ENCODE assay signal across 13 cellular contexts in genomic region chr14:96851694-96852381, GRCh38. TPM values are rescaled to one million over a fixed set of nuclear protein-coding genes. Genes with fewer than 3 reads are reported as not detected.
DNase-seq lines count a peak whose midpoint lies in the region; ATAC-seq and TF ChIP-seq lines count a peak whose summit lies in the region.
"Had no signal": no experiment of that assay in that cellular context is flagged by ENCODE, and none has a peak within 500 bp of the region (broad histone marks: within the 10 kb centered on the region; RNA-seq: fewer than 3 reads in every experiment).

No MANE protein-coding gene starts in this region.

- no peak overlapping the region for H3K4me3 Mint-ChIP-seq in stimulated activated naive CD8-positive, alpha-beta T cell treated with anti-CD3 and anti-CD28 coated beads, Interleukin-15, amount 100 ng/mL, for 72 hours
- peak overlapping the region; percentile 23 for H3K4me3 Mint-ChIP-seq in stimulated activated naive CD8-positive, alpha-beta T cell treated with anti-CD3 and anti-CD28 coated beads, Interleukin-15, Interleukin-2, amounts not matched to agents 100 ng/mL and 50 ng/mL, for 24 hours
- H3K4me3 Mint-ChIP-seq: GM23338 had no signal

- H3K4me2 ChIP-seq in PC-3 (ENCODE audit: low read length), result no peak overlapping the region
- H3K4me2 ChIP-seq: GM23338 had no signal

- POLR2A ChIA-PET in PC-3 (lab: Charles Lee; ENCODE audit: unreplicated experiment), result no interaction called here

- peaks cover 13% of the 10 kb centered on the region for H3K4me1 ChIP-seq in PC-3 (ENCODE audit: insufficient read depth, low read length)

- TF ChIP-seq CTCF in PC-3 (conservative IDR thresholded peaks at IDR 0.05; ENCODE audit: low read depth, low read length) (no peak), epithelial cell of esophagus (IDR thresholded peaks at IDR 0.05; ENCODE audit: insufficient read depth, low read depth, low read length, missing control alignments) (no peak), WERI-Rb-1 (IDR thresholded peaks at IDR 0.05; ENCODE audit: low read depth, low read length) (no peak)

- CTCF ChIA-PET in PC-3 (lab: Charles Lee), result no interaction called here

- H3K4me1 Mint-ChIP-seq in stimulated activated naive CD8-positive, alpha-beta T cell treated with anti-CD3 and anti-CD28 coated beads, Interleukin-15, amount 100 ng/mL, for 72 hours, result peaks cover 15% of the 10 kb centered on the region
- H3K4me1 Mint-ChIP-seq in stimulated activated naive CD8-positive, alpha-beta T cell treated with anti-CD3 and anti-CD28 coated beads, Interleukin-15, Interleukin-2, amounts not matched to agents 100 ng/mL and 50 ng/mL, for 24 hours (ENCODE audit: low read depth), result peaks cover 24% of the 10 kb centered on the region
- H3K4me1 Mint-ChIP-seq: GM23338 had no signal

- H3K27me3 Mint-ChIP-seq in stimulated activated naive CD8-positive, alpha-beta T cell treated with anti-CD3 and anti-CD28 coated beads, Interleukin-15, amount 100 ng/mL, for 72 hours, result no peaks in the 10 kb centered on the region
- no peaks in the 10 kb centered on the region for H3K27me3 Mint-ChIP-seq in stimulated activated naive CD8-positive, alpha-beta T cell treated with anti-CD3 and anti-CD28 coated beads, Interleukin-15, Interleukin-2, amounts not matched to agents 100 ng/mL and 50 ng/mL, for 24 hours

- BruUV-seq in PC-3 (replicated peaks; lab: Mats Ljungman, UMichigan), result no TSS peak

- H3K9me3 ChIP-seq in PC-3 (ENCODE audit: low read length) (no peaks in the 10 kb centered on the region), WERI-Rb-1 (ENCODE audit: severe bottlenecking) (no peaks in the 10 kb centered on the region)

- no peaks in the 10 kb centered on the region for H3K9me3 Mint-ChIP-seq in stimulated activated naive CD8-positive, alpha-beta T cell treated with anti-CD3 and anti-CD28 coated beads, Interleukin-15, amount 100 ng/mL, for 72 hours
- H3K9me3 Mint-ChIP-seq in stimulated activated naive CD8-positive, alpha-beta T cell treated with anti-CD3 and anti-CD28 coated beads, Interleukin-15, Interleukin-2, amounts not matched to agents 100 ng/mL and 50 ng/mL, for 24 hours, result no peaks in the 10 kb centered on the region
- H3K9me3 Mint-ChIP-seq: GM23338 had no signal

- no peak overlapping the region for H3K27ac Mint-ChIP-seq in stimulated activated naive CD8-positive, alpha-beta T cell treated with anti-CD3 and anti-CD28 coated beads, Interleukin-15, amount 100 ng/mL, for 72 hours
- peak overlapping the region; percentile 82 for H3K27ac Mint-ChIP-seq in stimulated activated naive CD8-positive, alpha-beta T cell treated with anti-CD3 and anti-CD28 coated beads, Interleukin-15, Interleukin-2, amounts not matched to agents 100 ng/mL and 50 ng/mL, for 24 hours
- H3K27ac Mint-ChIP-seq: GM23338 had no signal

- no peaks in the 10 kb centered on the region for H3K27me3 ChIP-seq in PC-3 (ENCODE audit: low read length)
- H3K27me3 ChIP-seq in WERI-Rb-1 (ENCODE audit: insufficient read depth, low read depth, severe bottlenecking), result no peaks in the 10 kb centered on the region

- no peak overlapping the region for H3K27ac ChIP-seq in PC-3 (ENCODE audit: low read length)
- no peak overlapping the region for H3K27ac ChIP-seq in WERI-Rb-1

- H4K20me1 ChIP-seq in PC-3 (ENCODE audit: low read length), result no peaks in the 10 kb centered on the region

- no peaks in the 10 kb centered on the region for H3K79me2 ChIP-seq in PC-3 (ENCODE audit: low read length)

- intact Hi-C loops in PC-3 (cut with micrococcal nuclease), result loop anchor here (2.0 to 10.0 kb wide), 5 partner anchors 17 to 270 kb away; partner anchors contain the start of gene VRK1

- H3K9ac ChIP-seq in PC-3 (ENCODE audit: low read length), result no peak overlapping the region

- peaks cover 82% of the 10 kb centered on the region for H3K36me3 Mint-ChIP-seq in stimulated activated naive CD8-positive, alpha-beta T cell treated with anti-CD3 and anti-CD28 coated beads, Interleukin-15, Interleukin-2, amounts not matched to agents 100 ng/mL and 50 ng/mL, for 24 hours (ENCODE audit: low read depth)

- peaks cover 51% of the 10 kb centered on the region for H3K36me3 ChIP-seq in PC-3 (ENCODE audit: low read depth, low read length)
- H3K36me3 ChIP-seq in WERI-Rb-1, result peaks cover 35% of the 10 kb centered on the region

- no peaks in the 10 kb centered on the region for H3K9me2 ChIP-seq in PC-3 (replicated peaks; ENCODE audit: low read length)

- no peak for DNase-seq in stimulated activated naive CD8-positive, alpha-beta T cell treated with anti-CD3 and anti-CD28 coated beads, Interleukin-15, Interleukin-2, amounts not matched to agents 100 U/mL and 50 U/mL, for 24 hours
- no peak for DNase-seq in stimulated activated naive CD8-positive, alpha-beta T cell treated with anti-CD3 and anti-CD28 coated beads, Interleukin-15, amount 100 ng/mL, for 72 hours
- DNase-seq in PC-3 (peak; percentile 19), epithelial cell of esophagus (ENCODE audit: low read depth) (peak; percentile 5), WERI-Rb-1 (no peak)
- DNase-seq: KBM-7, NCI-H146, NCI-H2081 treated with DMSO at 0.1 percent for 48 hours, NCI-H524 had no signal

- H3K4me3 ChIP-seq in PC-3 (ENCODE audit: low read length), result no peak overlapping the region
- no peak overlapping the region for H3K4me3 ChIP-seq in epithelial cell of esophagus (ENCODE audit: low read length)
- H3K4me3 ChIP-seq in WERI-Rb-1 (ENCODE audit: low read depth, low read length), result no peak overlapping the region
- H3K4me3 ChIP-seq: GM23338 had no signal

- H2AFZ ChIP-seq in PC-3 (ENCODE audit: low read length), result no peak overlapping the region
- H2AFZ ChIP-seq: GM23338 had no signal

- ATAC-seq in stimulated activated naive CD8-positive, alpha-beta T cell treated with anti-CD3 and anti-CD28 coated beads, Interleukin-15, Interleukin-2, amounts not matched to agents 100 U/mL and 50 U/mL, for 24 hours, result peak; percentile 71
- no peak for ATAC-seq in stimulated activated naive CD8-positive, alpha-beta T cell treated with anti-CD3 and anti-CD28 coated beads, Interleukin-15, amount 100 ng/mL, for 72 hours
- ATAC-seq in PC-3 (peak; percentile 29; the same call in 1 of the 2 replicates), GM19397 (IDR thresholded peaks at IDR 0.05; ENCODE audit: unreplicated experiment) (no peak), GM21825 (IDR thresholded peaks at IDR 0.05; ENCODE audit: unreplicated experiment) (no peak)
- ATAC-seq: GM23338 had no signal

- no peaks in the 10 kb centered on the region for H3F3A ChIP-seq in PC-3 (ENCODE audit: low read length, unreplicated experiment)

RNA-seq across cellular contexts. Expression of gene VRK1, which starts 54.7 kb away (rescaled TPM):
- total RNA-seq in PC-3 (2014; rRNA removed), result 39.1 and 46.7 TPM in 2 replicates

Comparison
In these comparisons a context has a peak if more than half of its experiments do, and no peak if none do; other contexts are left out.
1. ATAC-seq: peak in stimulated activated naive CD8-positive, alpha-beta T cell treated with anti-CD3 and anti-CD28 coated beads, Interleukin-15, Interleukin-2, amounts not matched to agents 100 U/mL and 50 U/mL, for 24 hours (single experiment) and PC-3 (single experiment); none in stimulated activated naive CD8-positive, alpha-beta T cell treated with anti-CD3 and anti-CD28 coated beads, Interleukin-15, amount 100 ng/mL, for 72 hours (single experiment), GM19397 (single experiment) and GM21825 (single experiment).
2. DNase-seq: peak in PC-3 (single experiment) and epithelial cell of esophagus (single experiment); none in stimulated activated naive CD8-positive, alpha-beta T cell treated with anti-CD3 and anti-CD28 coated beads, Interleukin-15, Interleukin-2, amounts not matched to agents 100 U/mL and 50 U/mL, for 24 hours (single experiment), stimulated activated naive CD8-positive, alpha-beta T cell treated with anti-CD3 and anti-CD28 coated beads, Interleukin-15, amount 100 ng/mL, for 72 hours (0 of 2) and WERI-Rb-1 (single experiment).